7 cellular contexts compared by ENCODE assay signal in the genomic region with DNA sequence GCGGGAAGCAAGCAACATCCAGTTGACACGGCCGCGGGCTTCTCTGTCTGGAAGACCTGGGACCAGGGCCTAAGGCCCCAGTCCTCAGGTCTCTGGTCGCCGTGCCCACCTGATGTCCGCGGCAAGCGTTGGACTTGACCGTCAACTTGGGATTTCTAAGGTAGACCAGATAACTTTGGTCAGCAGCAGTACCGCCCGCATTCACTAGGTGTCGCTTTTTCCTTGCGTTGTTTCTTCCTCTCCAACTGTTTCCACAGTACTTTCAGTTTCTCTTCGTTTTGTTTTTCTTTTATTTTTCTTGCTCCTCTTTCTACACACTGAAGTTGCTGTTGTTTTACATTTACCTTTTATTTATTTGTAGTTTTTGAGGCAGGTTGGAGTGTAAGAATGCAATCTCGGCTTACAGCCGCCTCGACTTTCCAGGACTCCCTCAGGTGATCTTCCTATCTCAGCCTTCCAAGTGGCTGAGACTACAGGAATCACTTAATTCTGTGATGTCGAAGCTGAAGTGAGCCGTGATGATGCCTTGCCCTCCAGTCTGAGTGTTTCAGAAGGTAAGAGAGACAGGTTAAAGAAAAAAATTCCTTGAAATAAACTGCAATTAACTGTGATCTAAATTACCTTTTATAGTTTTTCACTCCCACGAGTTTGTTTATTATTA.
A peak's percentile ranks its signal among the peaks of the same experiment; 100 is the strongest.
DNase-seq lines count a peak whose midpoint lies in the region; ATAC-seq and TF ChIP-seq lines count a peak whose summit lies in the region.
"Not testable (repeated sequence)": the region's sequence is repeated elsewhere in the genome, so short reads cannot be mapped to it uniquely, and the experiment has no call there.

No MANE protein-coding gene starts in this region.

- TF ChIP-seq CTCF in heart right ventricle (IDR thresholded peaks at IDR 0.05); omental fat pad (IDR thresholded peaks at IDR 0.05): not testable (repeated sequence)

- H3K27me3 ChIP-seq in heart right ventricle: not testable (repeated sequence)

- H3K27me3 Mint-ChIP-seq in activated T-cell treated with anti-CD3 and anti-CD28 coated beads, Interleukin-2, amount 50 U/mL, for 4 hours (ENCODE audit: low read depth): not testable (repeated sequence)

- H3K36me3 ChIP-seq in heart right ventricle: not testable (repeated sequence)

- H3K27ac ChIP-seq in heart right ventricle: not testable (repeated sequence)

- H3K9me3 ChIP-seq in heart right ventricle: not testable (repeated sequence)

- not testable (repeated sequence) for H3K4me3 ChIP-seq in heart right ventricle

- ATAC-seq in GM18870 (IDR thresholded peaks at IDR 0.05; ENCODE audit: unreplicated experiment) (peak; percentile 61), GM21447 (IDR thresholded peaks at IDR 0.05; ENCODE audit: unreplicated experiment) (peak; percentile 41), HG02885 (IDR thresholded peaks at IDR 0.05; ENCODE audit: poor library complexity, unreplicated experiment) (peak; percentile 57), HG03565 (IDR thresholded peaks at IDR 0.05; ENCODE audit: unreplicated experiment) (peak; percentile 56), heart right ventricle (peak; percentile 16 to 80 (median 66)), omental fat pad (ENCODE audit: low FRiP score) (peak; percentile 66)
- ATAC-seq in activated T-cell treated with anti-CD3 and anti-CD28 coated beads, Interleukin-2, amount 50 U/mL, for 4 hours: peak; percentile 64 to 72

- H3K4me1 ChIP-seq in heart right ventricle: not testable (repeated sequence)

- not testable (repeated sequence) for H3K4me3 Mint-ChIP-seq in activated T-cell treated with anti-CD3 and anti-CD28 coated beads, Interleukin-2, amount 50 U/mL, for 4 hours

- DNase-seq in activated T-cell treated with anti-CD3 and anti-CD28 coated beads, Interleukin-2, amount 50 U/mL, for 4 hours; heart right ventricle; omental fat pad (ENCODE audit: low spot score): not testable (repeated sequence)

- intact Hi-C loops in heart right ventricle (cut with DNase I): not testable (repeated sequence)

- H3K4me1 Mint-ChIP-seq in activated T-cell treated with anti-CD3 and anti-CD28 coated beads, Interleukin-2, amount 50 U/mL, for 4 hours (ENCODE audit: low read depth): not testable (repeated sequence)

- not testable (repeated sequence) for H3K36me3 Mint-ChIP-seq in activated T-cell treated with anti-CD3 and anti-CD28 coated beads, Interleukin-2, amount 50 U/mL, for 4 hours (ENCODE audit: insufficient read depth)

- WGBS in heart right ventricle, 2 donors: no CpG with 5 or more reads among the region's 21 CpGs

- not testable (repeated sequence) for H3K9me3 Mint-ChIP-seq in activated T-cell treated with anti-CD3 and anti-CD28 coated beads, Interleukin-2, amount 50 U/mL, for 4 hours
